1 cellular context compared by ENCODE assay signal in genomic region chr17:48970865-48971687, GRCh38.
TF ChIP-seq lines count a peak whose summit lies in the region.

No MANE protein-coding gene starts in this region.

TF ChIP-seq in H1, 55 proteins besides CTCF, POLR2A, EP300 and RAD21:
- TF ChIP-seq USF2 (IDR thresholded peaks at IDR 0.05; ENCODE audit: low read length) = no peak
- TF ChIP-seq BRCA1 (IDR thresholded peaks at IDR 0.05; ENCODE audit: low read depth, low read length) = no peak
- TF ChIP-seq JUND (IDR thresholded peaks at IDR 0.05; ENCODE audit: low read length) = no peak
- TF ChIP-seq HDAC6 (IDR thresholded peaks at IDR 0.05; ENCODE audit: low read depth, low read length) = no peak
- TF ChIP-seq, protein P1, sequence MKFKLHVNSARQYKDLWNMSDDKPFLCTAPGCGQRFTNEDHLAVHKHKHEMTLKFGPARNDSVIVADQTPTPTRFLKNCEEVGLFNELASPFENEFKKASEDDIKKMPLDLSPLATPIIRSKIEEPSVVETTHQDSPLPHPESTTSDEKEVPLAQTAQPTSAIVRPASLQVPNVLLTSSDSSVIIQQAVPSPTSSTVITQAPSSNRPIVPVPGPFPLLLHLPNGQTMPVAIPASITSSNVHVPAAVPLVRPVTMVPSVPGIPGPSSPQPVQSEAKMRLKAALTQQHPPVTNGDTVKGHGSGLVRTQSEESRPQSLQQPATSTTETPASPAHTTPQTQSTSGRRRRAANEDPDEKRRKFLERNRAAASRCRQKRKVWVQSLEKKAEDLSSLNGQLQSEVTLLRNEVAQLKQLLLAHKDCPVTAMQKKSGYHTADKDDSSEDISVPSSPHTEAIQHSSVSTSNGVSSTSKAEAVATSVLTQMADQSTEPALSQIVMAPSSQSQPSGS (IDR thresholded peaks at IDR 0.05; ENCODE audit: low read length) = no peak
- TF ChIP-seq ZNF274 (IDR thresholded peaks at IDR 0.05; ENCODE audit: borderline replicate concordance, extremely low read depth, low read length) = no peak
- TF ChIP-seq TBP (IDR thresholded peaks at IDR 0.05; ENCODE audit: low read depth, low read length) = no peak
- TF ChIP-seq MAFK (IDR thresholded peaks at IDR 0.05; ENCODE audit: low read depth, low read length) = no peak
- no peak for TF ChIP-seq SP2 (IDR thresholded peaks at IDR 0.05; ENCODE audit: low read length)
- no peak for TF ChIP-seq CBX8 (IDR thresholded peaks at IDR 0.05; ENCODE audit: borderline replicate concordance, low read depth, low read length)
- no peak for TF ChIP-seq SRF (IDR thresholded peaks at IDR 0.05; ENCODE audit: low read depth, low read length)
- no peak for TF ChIP-seq TAF1 (IDR thresholded peaks at IDR 0.05; ENCODE audit: low read depth, low read length)
- TF ChIP-seq CTBP2 (IDR thresholded peaks at IDR 0.05; ENCODE audit: borderline replicate concordance, insufficient read depth, insufficient read length, low read length) = no peak
- TF ChIP-seq CHD7 (IDR thresholded peaks at IDR 0.05; ENCODE audit: insufficient replicate concordance, low read length) = no peak
TF ChIP-seq in H1: peak in this region for 0.
